ENCODE assay signal across 25 cellular contexts in the genomic region with DNA sequence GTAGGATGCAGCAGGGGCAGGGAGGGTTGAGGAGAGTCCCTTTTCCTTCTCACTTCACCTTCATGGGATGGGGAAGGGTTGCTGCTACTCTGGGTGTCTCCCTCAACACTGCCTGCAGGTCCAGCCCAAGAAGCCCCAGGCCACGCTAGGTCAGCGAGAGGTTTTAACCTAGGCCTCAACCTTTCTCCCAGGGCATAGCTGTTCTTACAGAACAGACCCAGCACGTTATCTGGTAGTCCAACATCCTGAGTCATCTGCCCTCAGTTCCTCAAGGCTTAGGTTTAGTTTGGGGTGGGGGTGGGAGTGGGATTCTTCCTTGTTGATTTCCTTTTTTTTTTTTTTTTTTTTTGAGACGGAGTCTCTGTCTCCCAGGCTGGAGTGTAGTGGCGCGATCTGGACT. TPM values are rescaled to one million over a fixed set of nuclear protein-coding genes. Genes with fewer than 3 reads are reported as not detected.
DNase-seq lines count a peak whose midpoint lies in the region; ATAC-seq and TF ChIP-seq lines count a peak whose summit lies in the region.
"Had no signal": no experiment of that assay in that cellular context is flagged by ENCODE, and none has a peak within 500 bp of the region (broad histone marks: within the 10 kb centered on the region; RNA-seq: fewer than 3 reads in every experiment).

No MANE protein-coding gene starts in this region.

- no peaks in the 10 kb centered on the region for H3K9me3 ChIP-seq in hepatocyte (ENCODE audit: low read depth)
- H3K9me3 ChIP-seq: A549, SK-N-SH, stomach, upper lobe of left lung had no signal

- peak overlapping the region; percentile 3 for H3K27ac ChIP-seq in hepatocyte
- peak overlapping the region; percentile 95 for H3K27ac ChIP-seq in temporal lobe (ENCODE audit: low read depth, low read length)
- H3K27ac ChIP-seq in GM23338 (ENCODE audit: low read depth): no peak overlapping the region
- H3K27ac ChIP-seq: A549 had no signal

- H3K4me3 ChIP-seq in hepatocyte: no peak overlapping the region
- H3K4me3 ChIP-seq in GM23338: no peak overlapping the region
- H3K4me3 ChIP-seq: A549, lung, stomach, upper lobe of left lung had no signal

- H3K4me2 ChIP-seq in hepatocyte (no peak overlapping the region), GM23338 (no peak overlapping the region)
- H3K4me2 ChIP-seq: A549, SK-N-SH had no signal

- H3K9me2 ChIP-seq in hepatocyte (replicated peaks; ENCODE audit: insufficient read depth) (no peaks in the 10 kb centered on the region), GM23338 (ENCODE audit: insufficient read depth) (no peaks in the 10 kb centered on the region)
- H3K9me2 ChIP-seq: SK-N-SH had no signal

- DNase-seq in activated T-cell treated with anti-CD3 and anti-CD28 coated beads, Interleukin-2, amount 50 U/mL, for 24 hours: no peak
- DNase-seq in activated T-cell treated with anti-CD3 and anti-CD28 coated beads, Interleukin-2, amount 50 U/mL, for 72 hours: no peak
- no peak for DNase-seq in T-cell
- DNase-seq in hepatocyte (ENCODE audit: low spot score): no peak
- no peak for DNase-seq in GM23338 (ENCODE audit: low spot score)
- DNase-seq: activated CD8-positive, alpha-beta T cell treated with anti-CD3 and anti-CD28 coated beads for 36 hours; activated naive CD4-positive, alpha-beta T cell treated with Interleukin-2 at 50 U/mL for 16 hours; activated T-cell treated with anti-CD3 and anti-CD28 coated beads for 4 hours; DMS79 treated with DMSO at 0.1 percent for 48 hours; kidney; NCI-H1092; NCI-H1930; NCI-H774; SK-N-SH; stimulated activated CD4-positive, alpha-beta T cell treated with anti-CD3 and anti-CD28 coated beads, Interleukin-15, amount 100 ng/mL, for 24 hours; stomach; T1000; upper lobe of left lung had no signal

- H2AFZ ChIP-seq in hepatocyte (no peak overlapping the region), GM23338 (no peak overlapping the region)

- H3K9me3 Mint-ChIP-seq in activated T-cell treated with anti-CD3 and anti-CD28 coated beads, Interleukin-2, amount 50 U/mL, for 24 hours: no peaks in the 10 kb centered on the region
- no peaks in the 10 kb centered on the region for H3K9me3 Mint-ChIP-seq in activated T-cell treated with anti-CD3 and anti-CD28 coated beads, Interleukin-2, amount 50 U/mL, for 72 hours
- H3K9me3 Mint-ChIP-seq in T-cell (no peaks in the 10 kb centered on the region), GM23338 (no peaks in the 10 kb centered on the region)
- H3K9me3 Mint-ChIP-seq: activated CD8-positive, alpha-beta T cell treated with anti-CD3 and anti-CD28 coated beads for 36 hours; dendritic cell treated with granulocyte-macrophage colony-stimulating factor and Interleukin-4, amounts not matched to agents 40 ng/mL and 50 ng/mL, for 4 days had no signal

- no peak for TF ChIP-seq CTCF in hepatocyte (IDR thresholded peaks at IDR 0.05; ENCODE audit: poor library complexity)
- TF ChIP-seq CTCF in GM23338 (conservative IDR thresholded peaks at IDR 0.05; ENCODE audit: low read depth in 2 of 2): no peak

- ATAC-seq in activated T-cell treated with anti-CD3 and anti-CD28 coated beads, Interleukin-2, amount 50 U/mL, for 72 hours (replicated peaks in 1 of 2): no peak
- no peak for ATAC-seq in T-cell (replicated peaks in 1 of 4)
- ATAC-seq in HG02588 (IDR thresholded peaks at IDR 0.05; ENCODE audit: unreplicated experiment): no peak
- no peak for ATAC-seq in GM18867 (IDR thresholded peaks at IDR 0.05; ENCODE audit: unreplicated experiment)
- no peak for ATAC-seq in GM23338
- ATAC-seq: activated CD8-positive, alpha-beta T cell treated with anti-CD3 and anti-CD28 coated beads for 36 hours; sciatic nerve had no signal

- no peaks in the 10 kb centered on the region for H3K27me3 Mint-ChIP-seq in activated T-cell treated with anti-CD3 and anti-CD28 coated beads, Interleukin-2, amount 50 U/mL, for 24 hours
- no peaks in the 10 kb centered on the region for H3K27me3 Mint-ChIP-seq in activated T-cell treated with anti-CD3 and anti-CD28 coated beads, Interleukin-2, amount 50 U/mL, for 72 hours (ENCODE audit: low read depth)
- H3K27me3 Mint-ChIP-seq in T-cell (no peaks in the 10 kb centered on the region), GM23338 (ENCODE audit: insufficient read depth, low read depth, poor library complexity) (peaks cover 6% of the 10 kb centered on the region)
- H3K27me3 Mint-ChIP-seq: activated CD8-positive, alpha-beta T cell treated with anti-CD3 and anti-CD28 coated beads for 36 hours; dendritic cell treated with granulocyte-macrophage colony-stimulating factor and Interleukin-4, amounts not matched to agents 40 ng/mL and 50 ng/mL, for 4 days had no signal

- H3K4me1 Mint-ChIP-seq in activated T-cell treated with anti-CD3 and anti-CD28 coated beads, Interleukin-2, amount 50 U/mL, for 24 hours (ENCODE audit: low read depth): peaks cover 39% of the 10 kb centered on the region
- H3K4me1 Mint-ChIP-seq in activated T-cell treated with anti-CD3 and anti-CD28 coated beads, Interleukin-2, amount 50 U/mL, for 72 hours (ENCODE audit: low read depth): peaks cover 27% of the 10 kb centered on the region
- peaks cover 36 to 45% (median 36%) of the 10 kb centered on the region in 3 donors for H3K4me1 Mint-ChIP-seq in T-cell
- H3K4me1 Mint-ChIP-seq in GM23338: peaks cover 34% of the 10 kb centered on the region

- no peaks in the 10 kb centered on the region for H3K27me3 ChIP-seq in hepatocyte
- H3K27me3 ChIP-seq in GM23338 (ENCODE audit: insufficient read depth): no peaks in the 10 kb centered on the region
- H3K27me3 ChIP-seq: stomach, upper lobe of left lung had no signal

- H4K20me1 ChIP-seq in hepatocyte (ENCODE audit: insufficient read depth, poor library complexity, severe bottlenecking): peaks cover 33% of the 10 kb centered on the region
- peaks cover 7% of the 10 kb centered on the region for H4K20me1 ChIP-seq in GM23338 (replicated peaks; ENCODE audit: insufficient read depth)

- peaks cover 47% of the 10 kb centered on the region for H3K4me1 ChIP-seq in hepatocyte (ENCODE audit: insufficient read depth)
- H3K4me1 ChIP-seq in GM23338 (ENCODE audit: insufficient read depth): peaks cover 16% of the 10 kb centered on the region

- peaks cover 44% of the 10 kb centered on the region for H3K36me3 Mint-ChIP-seq in activated T-cell treated with anti-CD3 and anti-CD28 coated beads, Interleukin-2, amount 50 U/mL, for 24 hours (ENCODE audit: low read depth)
- H3K36me3 Mint-ChIP-seq in activated T-cell treated with anti-CD3 and anti-CD28 coated beads, Interleukin-2, amount 50 U/mL, for 72 hours (ENCODE audit: insufficient read depth in 2 of 2): peaks cover 0 to under 1% of the 10 kb centered on the region in 2 donors
- H3K36me3 Mint-ChIP-seq in T-cell (peaks cover 16% of the 10 kb centered on the region), GM23338 (ENCODE audit: low read depth) (peaks cover 15% of the 10 kb centered on the region)

- H3F3A ChIP-seq in GM23338 (replicated peaks; ENCODE audit: low read depth): no peaks in the 10 kb centered on the region

- H3K36me3 ChIP-seq in hepatocyte (replicated peaks; ENCODE audit: insufficient read depth, low read depth) (no peaks in the 10 kb centered on the region), GM23338 (ENCODE audit: insufficient read depth) (peaks cover under 1% of the 10 kb centered on the region; the same call in 1 of the 2 replicates)

- H3K27ac Mint-ChIP-seq in activated T-cell treated with anti-CD3 and anti-CD28 coated beads, Interleukin-2, amount 50 U/mL, for 24 hours: peak overlapping the region; percentile 57
- no peak overlapping the region for H3K27ac Mint-ChIP-seq in activated T-cell treated with anti-CD3 and anti-CD28 coated beads, Interleukin-2, amount 50 U/mL, for 72 hours
- H3K27ac Mint-ChIP-seq in T-cell (peak overlapping the region; percentile 81 to 84), GM23338 (no peak overlapping the region)
- H3K27ac Mint-ChIP-seq: activated CD8-positive, alpha-beta T cell treated with anti-CD3 and anti-CD28 coated beads for 36 hours had no signal

- H3K79me2 ChIP-seq in hepatocyte (peaks cover 27% of the 10 kb centered on the region), GM23338 (replicated peaks; ENCODE audit: insufficient read depth) (peaks cover 34% of the 10 kb centered on the region)

- POLR2A ChIA-PET in T-cell (lab: Charles Lee): no interaction called here

- no peak overlapping the region for H3K4me3 Mint-ChIP-seq in activated T-cell treated with anti-CD3 and anti-CD28 coated beads, Interleukin-2, amount 50 U/mL, for 24 hours
- no peak overlapping the region for H3K4me3 Mint-ChIP-seq in activated T-cell treated with anti-CD3 and anti-CD28 coated beads, Interleukin-2, amount 50 U/mL, for 72 hours
- no peak overlapping the region for H3K4me3 Mint-ChIP-seq in T-cell
- H3K4me3 Mint-ChIP-seq in GM23338: no peak overlapping the region
- H3K4me3 Mint-ChIP-seq: activated CD8-positive, alpha-beta T cell treated with anti-CD3 and anti-CD28 coated beads for 36 hours; dendritic cell treated with granulocyte-macrophage colony-stimulating factor and Interleukin-4, amounts not matched to agents 40 ng/mL and 50 ng/mL, for 4 days had no signal

- WGBS in hepatocyte (ENCODE audit: low lambda C conversion rate, missing lambda C conversion rate): 76% methylated on average over 4 of the region's 6 CpGs

- CTCF ChIA-PET in T-cell (lab: Charles Lee): interaction anchor here in 1 of 2 donors (0.6 to 1.6 kb wide), 2 partner anchors 11 to 79 kb away, joined by 3 read pairs; no protein-coding TSS in a partner anchor

RNA-seq across cellular contexts. Expression of a gene that starts 15.8 kb away (rescaled TPM):
- under 1 TPM; 0.32 to 0.43 TPM for total RNA-seq in activated T-cell treated with anti-CD3 and anti-CD28 coated beads, Interleukin-2, amount 50 U/mL, for 72 hours
- total RNA-seq in T-cell (under 1 TPM in 3 of 5 donors, not detected in 2; 0.53 to 0.95 (median 0.76) TPM), hepatocyte (0.28 TPM in 1 of 2 replicates, not detected in the other), temporal lobe (5.7 TPM)
- polyA plus RNA-seq in hepatocyte (0.07 and 0.22 TPM in 2 replicates), GM23338 (2016; fragmentation: Nextera tagmentation; extraction: Ambion mirVana) (0.26 TPM in 1 of 2 replicates, not detected in the other)
- total RNA-seq in GM23338 (2014; rRNA removed; shearing (Covaris generic)): 0.08 and 0.59 TPM in 2 replicates

RNA-seq across cellular contexts. Expression of a gene that starts 17.0 kb away (rescaled TPM):
- 10 to 100 TPM; 68.6 to 77.2 TPM for total RNA-seq in activated T-cell treated with anti-CD3 and anti-CD28 coated beads, Interleukin-2, amount 50 U/mL, for 72 hours
- 10 to 100 TPM; 30.8 to 51.9 (median 50.6) TPM for total RNA-seq in T-cell
- 14.6 and 16.4 TPM in 2 replicates for total RNA-seq in hepatocyte
- 10.3 and 13.8 TPM in 2 replicates for polyA plus RNA-seq in hepatocyte
- 4.4 TPM for total RNA-seq in temporal lobe
- 33.3 and 34.3 TPM in 2 replicates for total RNA-seq in GM23338 (2014; rRNA removed; shearing (Covaris generic))
- 16.9 and 17.6 TPM in 2 replicates for polyA plus RNA-seq in GM23338 (2016; fragmentation: Nextera tagmentation; extraction: Ambion mirVana)

RNA-seq across cellular contexts. Expression of a gene that starts 22.4 kb away (rescaled TPM):
- 10 to 100 TPM; 63.9 to 64.4 TPM for total RNA-seq in activated T-cell treated with anti-CD3 and anti-CD28 coated beads, Interleukin-2, amount 50 U/mL, for 72 hours
- total RNA-seq in T-cell (10 to 100 TPM; 43.7 to 85.0 (median 80.0) TPM), hepatocyte (179 and 198 TPM in 2 replicates), temporal lobe (61.0 TPM)
- polyA plus RNA-seq in hepatocyte (163 and 166 TPM in 2 replicates), GM23338 (2016; fragmentation: Nextera tagmentation; extraction: Ambion mirVana) (60.6 and 64.4 TPM in 2 replicates)
- 94.3 and 119 TPM in 2 replicates for total RNA-seq in GM23338 (2014; rRNA removed; shearing (Covaris generic))

RNA-seq across cellular contexts. Expression of a gene that starts 22.6 kb away (rescaled TPM):
- 10 to 100 TPM; 39.1 to 42.4 TPM for total RNA-seq in activated T-cell treated with anti-CD3 and anti-CD28 coated beads, Interleukin-2, amount 50 U/mL, for 72 hours
- total RNA-seq in T-cell (10 to 100 TPM; 42.3 to 49.8 (median 46.1) TPM), hepatocyte (26.1 and 37.7 TPM in 2 replicates), temporal lobe (18.4 TPM)
- polyA plus RNA-seq in hepatocyte (33.7 and 36.2 TPM in 2 replicates), GM23338 (2016; fragmentation: Nextera tagmentation; extraction: Ambion mirVana) (47.0 and 48.9 TPM in 2 replicates)
- 18.1 and 26.6 TPM in 2 replicates for total RNA-seq in GM23338 (2014; rRNA removed; shearing (Covaris generic))

RNA-seq across cellular contexts. Expression of a gene that starts 39.0 kb away (rescaled TPM):
- total RNA-seq in activated T-cell treated with anti-CD3 and anti-CD28 coated beads, Interleukin-2, amount 50 U/mL, for 72 hours: 1 to 10 TPM; 1.6 to 2.6 TPM
- total RNA-seq in T-cell (1 to 10 TPM in 4 of 5 donors, under 1 TPM in 1; 0.47 to 2.1 (median 1.4) TPM), hepatocyte (0.33 and 0.60 TPM in 2 replicates), temporal lobe (4.4 TPM)
- polyA plus RNA-seq in hepatocyte (1.8 and 2.1 TPM in 2 replicates), GM23338 (2016; fragmentation: Nextera tagmentation; extraction: Ambion mirVana) (0.47 and 0.57 TPM in 2 replicates)
- 0.16 and 0.21 TPM in 2 replicates for total RNA-seq in GM23338 (2014; rRNA removed; shearing (Covaris generic))

Comparison
In these comparisons a context has a peak if more than half of its experiments do, and no peak if none do; other contexts are left out.
1. H3K27ac Mint-ChIP-seq: peak in activated T-cell treated with anti-CD3 and anti-CD28 coated beads, Interleukin-2, amount 50 U/mL, for 24 hours (single experiment) and T-cell (2 of 2); none in activated T-cell treated with anti-CD3 and anti-CD28 coated beads, Interleukin-2, amount 50 U/mL, for 72 hours (single experiment) and GM23338 (single experiment).